In genomic region chr1:245153081-245153644, GRCh38 we compare ENCODE assay signal across 8 cellular contexts. TPM values are rescaled to one million over a fixed set of nuclear protein-coding genes. Genes with fewer than 3 reads are reported as not detected.
A peak's percentile ranks its signal among the peaks of the same experiment; 100 is the strongest.
DNase-seq lines count a peak whose midpoint lies in the region; ATAC-seq and TF ChIP-seq lines count a peak whose summit lies in the region.

No MANE protein-coding gene starts in this region.

- TF ChIP-seq CTCF in mesothelial cell of epicardium (IDR thresholded peaks at IDR 0.05; ENCODE audit: unreplicated experiment) = peak; percentile 64

- H3K9me3 ChIP-seq in endocrine pancreas (ENCODE audit: control insufficient read depth, low read length) = no peaks in the 10 kb centered on the region

- H3K36me3 ChIP-seq in endocrine pancreas (ENCODE audit: control insufficient read depth, insufficient read depth, low read length) = no peaks in the 10 kb centered on the region

- no peaks in the 10 kb centered on the region for H3K27me3 ChIP-seq in endocrine pancreas (ENCODE audit: control insufficient read depth, insufficient read depth, low read length)

- H3K4me3 Mint-ChIP-seq in mesothelial cell of epicardium = peak overlapping the region; percentile 81

- no peaks in the 10 kb centered on the region for H3K9me3 Mint-ChIP-seq in mesothelial cell of epicardium

- peaks cover 24% of the 10 kb centered on the region for H3K4me1 Mint-ChIP-seq in mesothelial cell of epicardium

- peak overlapping the region; percentile 72 for H3K27ac Mint-ChIP-seq in mesothelial cell of epicardium

- H3K9ac ChIP-seq in endocrine pancreas (ENCODE audit: control insufficient read depth, insufficient read depth, low read length) = no peak overlapping the region

- peaks cover 19% of the 10 kb centered on the region for H3K27me3 Mint-ChIP-seq in mesothelial cell of epicardium (ENCODE audit: low read depth)

- peaks cover under 1% of the 10 kb centered on the region for H3K36me3 Mint-ChIP-seq in mesothelial cell of epicardium

- DNase-seq in D341Med (ENCODE audit: low spot score) = peak; percentile 81
- DNase-seq in NOMO-1 (lab: John Stamatoyannopoulos, UW; ENCODE audit: unreplicated experiment in 2 of 2) = peak; percentile 59 to 61
- peak; percentile 30 to 42 for DNase-seq in activated CD8-positive, alpha-beta memory T cell treated with anti-CD3 and anti-CD28 coated beads for 4 hours (ENCODE audit: low read depth in 2 of 2)
- peak in 1 of 2 experiments; percentile 78 for DNase-seq in mesothelial cell of epicardium (ENCODE audit: low spot score in 2 of 2, unreplicated experiment in 2 of 2)
- peak; percentile 20 for DNase-seq in stimulated activated CD8-positive, alpha-beta memory T cell treated with anti-CD3 and anti-CD28 coated beads, Interleukin-15, amount 100 ng/mL, for 1 hour (ENCODE audit: low read depth)

- peak; percentile 32 for ATAC-seq in HG03520 (IDR thresholded peaks at IDR 0.05; ENCODE audit: unreplicated experiment)
- no peak for ATAC-seq in HG02610 (IDR thresholded peaks at IDR 0.05; ENCODE audit: unreplicated experiment)

- H3K4me1 ChIP-seq in endocrine pancreas (ENCODE audit: control insufficient read depth, insufficient read depth, low read length) = peaks cover 3% of the 10 kb centered on the region

- H3K4me3 ChIP-seq in endocrine pancreas (ENCODE audit: control insufficient read depth, insufficient read depth, low read length) = peak overlapping the region; percentile 8

RNA-seq across cellular contexts. Expression of gene KIF26B, which starts 1.6 kb away (rescaled TPM):
- 63.3 to 69.7 TPM (median 64.9 TPM) in 3 replicates for total RNA-seq in mesothelial cell of epicardium
